ENCODE assay signal across 24 cellular contexts in genomic region chr5:44646016-44646415, GRCh38.
A peak's percentile ranks its signal among the peaks of the same experiment; 100 is the strongest.
DNase-seq lines count a peak whose midpoint lies in the region; ATAC-seq, FAIRE-seq and TF ChIP-seq lines count a peak whose summit lies in the region.
"Had no signal": no experiment of that assay in that cellular context is flagged by ENCODE, and none has a peak within 500 bp of the region (broad histone marks: within the 10 kb centered on the region; RNA-seq: fewer than 3 reads in every experiment).

No MANE protein-coding gene starts in this region.

- peaks cover 0 to 4% (median 0%) of the 10 kb centered on the region in 9 donors for H3K4me1 ChIP-seq in heart right ventricle
- H3K4me1 ChIP-seq: A549, BLaER1, Caco-2, right lobe of liver had no signal

- 15 to 24% methylated on average over 4 of the region's 4 CpGs for WGBS in heart right ventricle, 2 donors

- DNase-seq in D721Med (ENCODE audit: insufficient read length, low spot score) = no peak
- DNase-seq in SK-MEL-5 (ENCODE audit: low read depth, low spot score) = peak; percentile 34
- DNase-seq in heart right ventricle = peak in 1 of 2 donors; percentile 24
- no peak for DNase-seq in COLO668 (lab: John Stamatoyannopoulos, UW; ENCODE audit: unreplicated experiment)
- DNase-seq in HuH-7.5 (ENCODE audit: low spot score) = no peak
- DNase-seq: activated CD4-positive, alpha-beta memory T cell treated with anti-CD3 and anti-CD28 coated beads for 36 hours; activated CD4-positive, CD25-positive, alpha-beta regulatory T cell; activated gamma-delta T cell; Caco-2; hippocampal formation; NCI-H1436; NCI-H2107; right lobe of liver; stimulated activated CD4-positive, alpha-beta T cell treated with anti-CD3 and anti-CD28 coated beads, Interleukin-15, amount 100 ng/mL, for 24 hours; stomach had no signal

- no peaks in the 10 kb centered on the region for H3K9me3 Mint-ChIP-seq in nephron
- H3K9me3 Mint-ChIP-seq: activated CD4-positive, alpha-beta memory T cell treated with anti-CD3 and anti-CD28 coated beads for 36 hours; type B pancreatic cell had no signal

- FAIRE-seq in D721Med (lab: Jason Lieb, UNC) = peak; percentile 82
- FAIRE-seq: A549, bronchial epithelial cell, islet of Langerhans had no signal

- peak overlapping the region in 2 of 3 experiments; percentile 30 to 73 for H3K27ac Mint-ChIP-seq in nephron
- H3K27ac Mint-ChIP-seq: activated CD4-positive, alpha-beta memory T cell treated with anti-CD3 and anti-CD28 coated beads for 36 hours; GM23338; type B pancreatic cell had no signal

- no peaks in the 10 kb centered on the region for H3K36me3 Mint-ChIP-seq in nephron (ENCODE audit: low read depth)
- H3K36me3 Mint-ChIP-seq: activated CD4-positive, alpha-beta memory T cell treated with anti-CD3 and anti-CD28 coated beads for 36 hours; type B pancreatic cell had no signal

- peak overlapping the region in 2 of 10 donors; percentile 30 to 36 for H3K27ac ChIP-seq in heart right ventricle
- H3K27ac ChIP-seq: A549, BLaER1, right lobe of liver, stomach had no signal

- in situ Hi-C loops in SK-MEL-5 (cut with HindIII; ENCODE audit: low pct_unique_long_range_greater_than_20kb, low sequenced_read_pairs) = no loop called here

- no peaks in the 10 kb centered on the region for H3K9me3 ChIP-seq in heart right ventricle
- H3K9me3 ChIP-seq: A549, Caco-2, right lobe of liver had no signal

- ATAC-seq in heart right ventricle (peak; percentile 52 to 99 (median 90)), GM21528 (IDR thresholded peaks at IDR 0.05; ENCODE audit: low FRiP score, unreplicated experiment) (no peak), HG02981 (IDR thresholded peaks at IDR 0.05; ENCODE audit: unreplicated experiment) (no peak)
- ATAC-seq: A549, GM23338, right lobe of liver had no signal

- no peak for TF ChIP-seq CTCF in D721Med (IDR thresholded peaks at IDR 0.05; ENCODE audit: insufficient read depth, missing control alignments)
- no peak for TF ChIP-seq CTCF in heart right ventricle (IDR thresholded peaks at IDR 0.05)
- no peak for TF ChIP-seq CTCF in nephron (IDR thresholded peaks at IDR 0.05; ENCODE audit: unreplicated experiment in 3 of 3)

- H3K27me3 ChIP-seq in heart right ventricle = no peaks in the 10 kb centered on the region
- H3K27me3 ChIP-seq: BLaER1, right lobe of liver, stomach had no signal

- no peaks in the 10 kb centered on the region for H3K36me3 ChIP-seq in heart right ventricle
- H3K36me3 ChIP-seq: BLaER1, right lobe of liver, stomach had no signal

- peak overlapping the region in 1 of 10 donors; percentile 5 for H3K4me3 ChIP-seq in heart right ventricle
- H3K4me3 ChIP-seq: A549, BLaER1, GM23338, right lobe of liver, stomach had no signal

- peaks cover 9% of the 10 kb centered on the region for H3K27me3 Mint-ChIP-seq in nephron (ENCODE audit: low read depth)
- H3K27me3 Mint-ChIP-seq: activated CD4-positive, alpha-beta memory T cell treated with anti-CD3 and anti-CD28 coated beads for 36 hours; type B pancreatic cell had no signal

- intact Hi-C loops in heart right ventricle (cut with DNase I) = no loop called here

- peaks cover 27% of the 10 kb centered on the region for H3K4me1 Mint-ChIP-seq in nephron
- H3K4me1 Mint-ChIP-seq: GM23338 had no signal

- no peak overlapping the region for H3K4me3 Mint-ChIP-seq in nephron
- H3K4me3 Mint-ChIP-seq: activated CD4-positive, alpha-beta memory T cell treated with anti-CD3 and anti-CD28 coated beads for 36 hours; GM23338; type B pancreatic cell had no signal

Comparison
In these comparisons a context has a peak if more than half of its experiments do, and no peak if none do; other contexts are left out.
1. ATAC-seq: peak in heart right ventricle (8 of 8); none in GM21528 (single experiment) and HG02981 (single experiment).